In the genomic region with DNA sequence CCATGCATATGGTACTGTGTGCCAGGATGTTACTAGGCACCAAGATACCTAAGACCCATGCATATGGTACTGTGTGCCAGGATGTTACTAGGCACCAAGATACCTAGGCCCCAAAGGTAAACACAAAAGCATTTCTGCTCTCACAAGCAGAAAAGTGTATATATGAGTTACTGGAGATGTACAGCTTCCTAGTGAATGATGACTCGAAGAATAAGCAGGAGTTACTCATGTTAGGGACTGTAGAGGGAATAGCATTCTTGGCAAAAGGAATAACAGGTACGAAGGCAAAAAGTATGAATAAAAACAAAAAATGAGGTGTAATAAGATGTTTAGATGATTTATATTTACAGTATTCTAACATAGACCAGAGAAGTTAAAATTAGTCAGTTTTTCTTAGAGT, we compare ENCODE assay signal across 27 cellular contexts.
"Had no signal": no experiment of that assay in that cellular context is flagged by ENCODE, and none has a peak within 500 bp of the region (broad histone marks: within the 10 kb centered on the region; RNA-seq: fewer than 3 reads in every experiment).

No MANE protein-coding gene starts in this region.

- H3K9me3 ChIP-seq: gastroesophageal sphincter, mucosa of descending colon, right lobe of liver, stomach, suprapubic skin, tibial nerve had no signal

- H3K4me3 ChIP-seq: gastroesophageal sphincter, mucosa of descending colon, right lobe of liver, stomach, suprapubic skin, tibial nerve had no signal

- H3K27me3 ChIP-seq: gastroesophageal sphincter, right lobe of liver, stomach, suprapubic skin, tibial nerve had no signal

- FAIRE-seq: islet of Langerhans, small intestine, urothelium cell line had no signal

- H3K4me1 ChIP-seq: gastroesophageal sphincter, parathyroid adenoma, right lobe of liver, stomach, suprapubic skin, tibial nerve had no signal

- H3K36me3 ChIP-seq: gastroesophageal sphincter, right lobe of liver, stomach, suprapubic skin, tibial nerve had no signal

- H3K27ac ChIP-seq: gastroesophageal sphincter, parathyroid adenoma, right lobe of liver, stomach, suprapubic skin, tibial nerve had no signal

- ATAC-seq: activated CD8-positive, alpha-beta T cell treated with anti-CD3 and anti-CD28 coated beads, Interleukin-2, amount 10 ng/mL, durations not matched to agents 7 days and 5 days; activated naive CD8-positive, alpha-beta T cell treated with anti-CD3 and anti-CD28 coated beads, Interleukin-2, amount 50 U/mL, for 24 hours; esophagus mucosa; gastroesophageal sphincter; left colon; mucosa of descending colon; right lobe of liver; stimulated activated memory B cell treated with anti-CD40 and anti-IgM and Interleukin-4, amounts not matched to agents 10 μg/mL and 1 μg/mL and 100 μg/mL, for 72 hours had no signal

- DNase-seq: activated CD4-positive, alpha-beta T cell treated with anti-CD3 and anti-CD28 coated beads for 1 hour; activated CD4-positive, alpha-beta T cell treated with anti-CD3 and anti-CD28 coated beads, Interleukin-2, amount 50 U/mL, for 1 hour; activated CD8-positive, alpha-beta T cell treated with anti-CD3 and anti-CD28 coated beads, Interleukin-2, amount 10 ng/mL, durations not matched to agents 7 days and 5 days; activated gamma-delta T cell; activated naive CD4-positive, alpha-beta T cell treated with anti-CD3 and anti-CD28 coated beads, Interleukin-2, amount 50 U/mL, for 16 hours; activated naive CD8-positive, alpha-beta T cell treated with anti-CD3 and anti-CD28 coated beads, Interleukin-2, amount 50 U/mL, for 24 hours; dermis blood vessel endothelial cell; effector CD8-positive, alpha-beta T cell; head of caudate nucleus; hypothalamus; left colon; mesendoderm; mucosa of descending colon; nephron progenitor cell; right lobe of liver; small intestine; stimulated activated CD4-positive, alpha-beta T cell treated with anti-CD3 and anti-CD28 coated beads, Interleukin-15, amount 100 ng/mL, for 24 hours; stomach; T-helper 9 cell had no signal
